9 cellular contexts compared by ENCODE assay signal in the genomic region with DNA sequence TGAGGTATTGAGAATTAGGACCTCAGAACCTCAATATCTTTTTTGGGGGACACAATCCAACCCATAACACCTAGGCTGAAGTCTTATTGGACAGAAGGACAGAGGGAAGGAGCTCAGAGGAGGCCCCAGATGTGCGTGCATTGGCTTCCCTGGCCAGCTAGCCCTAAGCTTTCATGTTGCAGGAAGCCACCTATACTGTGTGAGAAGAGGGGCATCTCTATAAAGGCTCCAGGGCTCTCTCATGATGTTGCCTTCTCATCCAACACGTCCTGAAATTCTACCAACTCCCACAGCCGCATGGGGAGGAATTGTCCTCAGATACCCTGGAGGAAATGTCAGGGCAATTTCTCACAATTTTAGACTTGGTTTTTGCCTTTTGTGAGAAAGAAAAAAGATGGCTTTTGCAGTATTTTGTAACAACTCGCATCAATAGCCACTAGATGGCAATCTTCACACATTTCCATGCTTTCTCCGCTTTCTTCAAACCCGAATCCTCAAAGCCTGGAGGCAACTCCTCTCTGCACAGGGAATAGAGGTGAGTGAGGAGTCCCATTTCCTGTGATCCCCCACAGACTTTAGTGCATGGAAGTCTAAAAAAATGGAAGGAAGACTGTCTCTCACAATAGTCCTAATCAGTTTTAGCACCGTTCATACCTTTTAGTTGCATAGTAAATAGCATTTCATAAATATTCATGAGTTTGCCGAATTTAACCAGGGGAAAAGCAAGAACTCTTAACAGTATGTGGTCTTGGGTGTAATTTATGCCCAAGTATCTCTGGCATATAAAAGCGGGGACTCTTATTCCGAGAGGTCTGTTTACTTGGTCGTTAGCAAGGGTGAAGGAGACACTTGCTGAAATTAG. TPM values are rescaled to one million over a fixed set of nuclear protein-coding genes. Genes with fewer than 3 reads are reported as not detected.
DNase-seq lines count a peak whose midpoint lies in the region; ATAC-seq, FAIRE-seq and TF ChIP-seq lines count a peak whose summit lies in the region.
"Had no signal": no experiment of that assay in that cellular context is flagged by ENCODE, and none has a peak within 500 bp of the region (broad histone marks: within the 10 kb centered on the region; RNA-seq: fewer than 3 reads in every experiment).

No MANE protein-coding gene starts in this region.

- H3K79me2 ChIP-seq in OCI-LY3 (ENCODE audit: low read length), result no peaks in the 10 kb centered on the region

- H3K9me3 ChIP-seq in OCI-LY3 (ENCODE audit: insufficient read depth, low read length) (no peaks in the 10 kb centered on the region), lower lobe of right lung (no peaks in the 10 kb centered on the region)

- FAIRE-seq in HTR-8/SVneo (lab: Jason Lieb, UNC), result no peak

- H3K27me3 Mint-ChIP-seq in activated T-helper 1 cell treated with anti-CD3 and anti-CD28 coated beads, Interleukin-12 subunit alpha, Interleukin-12 subunit beta, Interleukin-2, Interleukin-4 antibody, amounts not matched to agents 30 ng/mL and 10 ng/mL and 1 ng/mL, durations not matched to agents 14 hours and 24 hours and 36 hours (ENCODE audit: insufficient read depth), result peaks cover 12% of the 10 kb centered on the region

- no peaks in the 10 kb centered on the region for H3K9me3 Mint-ChIP-seq in activated T-helper 1 cell treated with anti-CD3 and anti-CD28 coated beads, Interleukin-12 subunit alpha, Interleukin-12 subunit beta, Interleukin-2, Interleukin-4 antibody, amounts not matched to agents 30 ng/mL and 10 ng/mL and 1 ng/mL, durations not matched to agents 14 hours and 24 hours and 36 hours

- intact Hi-C loops in lower lobe of right lung (cut with DNase I), result no loop called here
- intact Hi-C loops in activated T-helper 1 cell treated with anti-CD3 and anti-CD28 coated beads, Interleukin-12 subunit alpha, Interleukin-12 subunit beta, Interleukin-2, Interleukin-4 antibody, amounts not matched to agents 30 ng/mL and 10 ng/mL and 1 ng/mL, durations not matched to agents 14 hours and 24 hours and 36 hours (cut with micrococcal nuclease), result loop anchor here (1.0 kb wide), 1 partner anchor 126 kb away; no protein-coding TSS in a partner anchor

- H3K9ac ChIP-seq in OCI-LY3 (ENCODE audit: low read length), result no peak overlapping the region

- CTCF ChIA-PET in BJ (lab: Yijun Ruan, JAX), result interaction anchor here (0.5 to 1.4 kb wide), 4 partner anchors 8 to 126 kb away, joined by 3 read pairs; no protein-coding TSS in a partner anchor

- peaks cover 4% of the 10 kb centered on the region for H3K4me1 Mint-ChIP-seq in activated T-helper 1 cell treated with anti-CD3 and anti-CD28 coated beads, Interleukin-12 subunit alpha, Interleukin-12 subunit beta, Interleukin-2, Interleukin-4 antibody, amounts not matched to agents 30 ng/mL and 10 ng/mL and 1 ng/mL, durations not matched to agents 14 hours and 24 hours and 36 hours (ENCODE audit: low read depth)

- POLR2A ChIA-PET in BJ (lab: Charles Lee), result no interaction called here

- H3K36me3 Mint-ChIP-seq in activated T-helper 1 cell treated with anti-CD3 and anti-CD28 coated beads, Interleukin-12 subunit alpha, Interleukin-12 subunit beta, Interleukin-2, Interleukin-4 antibody, amounts not matched to agents 30 ng/mL and 10 ng/mL and 1 ng/mL, durations not matched to agents 14 hours and 24 hours and 36 hours (ENCODE audit: low read depth), result no peaks in the 10 kb centered on the region

- H3K27ac ChIP-seq in OCI-LY3 (ENCODE audit: low read length), result no peak overlapping the region
- no peak overlapping the region for H3K27ac ChIP-seq in lower lobe of right lung

- no peak overlapping the region for H3K27ac Mint-ChIP-seq in activated T-helper 1 cell treated with anti-CD3 and anti-CD28 coated beads, Interleukin-12 subunit alpha, Interleukin-12 subunit beta, Interleukin-2, Interleukin-4 antibody, amounts not matched to agents 30 ng/mL and 10 ng/mL and 1 ng/mL, durations not matched to agents 14 hours and 24 hours and 36 hours

- no peak overlapping the region for H3K4me3 Mint-ChIP-seq in activated T-helper 1 cell treated with anti-CD3 and anti-CD28 coated beads, Interleukin-12 subunit alpha, Interleukin-12 subunit beta, Interleukin-2, Interleukin-4 antibody, amounts not matched to agents 30 ng/mL and 10 ng/mL and 1 ng/mL, durations not matched to agents 14 hours and 24 hours and 36 hours

- H2AFZ ChIP-seq in OCI-LY3 (ENCODE audit: low read depth, low read length), result peak overlapping the region; percentile 95

- H3K36me3 ChIP-seq in BJ (ENCODE audit: control insufficient read depth, insufficient read depth, low read length), result no peaks in the 10 kb centered on the region
- H3K36me3 ChIP-seq in OCI-LY3 (replicated peaks; ENCODE audit: low read depth, low read length), result no peaks in the 10 kb centered on the region
- H3K36me3 ChIP-seq in lower lobe of right lung, result no peaks in the 10 kb centered on the region

- H3K27me3 ChIP-seq in BJ (ENCODE audit: control insufficient read depth, insufficient read depth, low read length) (peaks cover 5% of the 10 kb centered on the region), OCI-LY3 (ENCODE audit: low read depth, low read length) (peaks cover 4% of the 10 kb centered on the region), lower lobe of right lung (ENCODE audit: low read depth) (no peaks in the 10 kb centered on the region)

- H3K4me1 ChIP-seq in OCI-LY3 (ENCODE audit: low read length) (peaks cover 9% of the 10 kb centered on the region; the same call in 1 of the 2 replicates), lower lobe of right lung (no peaks in the 10 kb centered on the region)

- H4K20me1 ChIP-seq in OCI-LY3 (ENCODE audit: insufficient read depth, low read length), result no peaks in the 10 kb centered on the region

- peak; percentile 65 for TF ChIP-seq CTCF in BJ (IDR thresholded peaks at IDR 0.05; ENCODE audit: insufficient read depth, low read depth, low read length)
- TF ChIP-seq CTCF in OCI-LY3 (IDR thresholded peaks at IDR 0.05; ENCODE audit: low read depth, low read length), result peak; percentile 81
- peak; percentile 57 for TF ChIP-seq CTCF in lower lobe of right lung (IDR thresholded peaks at IDR 0.05)

- H3K4me2 ChIP-seq in OCI-LY3 (ENCODE audit: low read length), result peak overlapping the region; percentile 79

- H3K4me3 ChIP-seq in BJ (ENCODE audit: low read depth, low read length) (no peak overlapping the region), OCI-LY3 (ENCODE audit: low read length) (peak overlapping the region; percentile 59), lower lobe of right lung (no peak overlapping the region)

- no peak for DNase-seq in BJ (ENCODE audit: low read depth)
- DNase-seq in HTR-8/SVneo (ENCODE audit: insufficient read length, low spot score), result peak; percentile 46
- peak; percentile 62 for DNase-seq in dermis blood vessel endothelial cell
- no peak for DNase-seq in lower lobe of right lung
- DNase-seq in activated T-helper 1 cell treated with anti-CD3 and anti-CD28 coated beads, Interleukin-12 subunit alpha, Interleukin-12 subunit beta, Interleukin-2, Interleukin-4 antibody, amounts not matched to agents 30 ng/mL and 10 ng/mL and 1 ng/mL, durations not matched to agents 14 hours and 24 hours and 36 hours (ENCODE audit: low spot score), result no peak

- ATAC-seq in GM18511 (IDR thresholded peaks at IDR 0.05; ENCODE audit: unreplicated experiment) (peak; percentile 82), lower lobe of right lung (peak; percentile 41 to 53), HG02884 (IDR thresholded peaks at IDR 0.05; ENCODE audit: unreplicated experiment) (no peak)

RNA-seq across cellular contexts. Expression of a gene that starts 7.4 kb away (rescaled TPM):
- polyA plus RNA-seq in BJ (2011; rRNA removed), result not detected in 2 replicates
- not detected in 2 replicates for polyA minus RNA-seq in BJ (2011; rRNA and poly(A)+ RNA removed)
- total RNA-seq in dermis blood vessel endothelial cell (not detected in 2 replicates), lower lobe of right lung (not detected)
- not detected in 2 replicates for total RNA-seq in activated T-helper 1 cell treated with anti-CD3 and anti-CD28 coated beads, Interleukin-12 subunit alpha, Interleukin-12 subunit beta, Interleukin-2, Interleukin-4 antibody, amounts not matched to agents 30 ng/mL and 10 ng/mL and 1 ng/mL, durations not matched to agents 14 hours and 24 hours and 36 hours
- total RNA-seq: mononuclear cell had no signal

Comparison
In these comparisons a context has a peak if more than half of its experiments do, and no peak if none do; other contexts are left out.
1. DNase-seq: peak in HTR-8/SVneo (single experiment) and dermis blood vessel endothelial cell (single experiment); none in BJ (single experiment), lower lobe of right lung (single experiment) and activated T-helper 1 cell treated with anti-CD3 and anti-CD28 coated beads, Interleukin-12 subunit alpha, Interleukin-12 subunit beta, Interleukin-2, Interleukin-4 antibody, amounts not matched to agents 30 ng/mL and 10 ng/mL and 1 ng/mL, durations not matched to agents 14 hours and 24 hours and 36 hours (single experiment).
2. Peak in every context shown above with its lines, with median percentiles within 50 percentile points of each other: CTCF ChIP-seq.